In genomic region chr6:156840136-156840535, GRCh38 we compare ENCODE assay signal across 13 cellular contexts.
DNase-seq lines count a peak whose midpoint lies in the region; ATAC-seq and TF ChIP-seq lines count a peak whose summit lies in the region.
"Had no signal": no experiment of that assay in that cellular context is flagged by ENCODE, and none has a peak within 500 bp of the region (broad histone marks: within the 10 kb centered on the region; RNA-seq: fewer than 3 reads in every experiment).

No MANE protein-coding gene starts in this region.

- no peak for ATAC-seq in CD4-positive, CD25-positive, alpha-beta regulatory T cell (ENCODE audit: low read depth in 2 of 2)
- ATAC-seq in T-helper 17 cell: no peak
- no peak for ATAC-seq in GM18502 (IDR thresholded peaks at IDR 0.05; ENCODE audit: poor library complexity, unreplicated experiment)
- ATAC-seq: natural killer cell treated with Interleukin-12 subunit alpha and Interleukin-12 subunit beta and Interleukin-15 and Interleukin-18, amount 100 ng/mL, for 72 hours had no signal

- H3K36me3 ChIP-seq in CD4-positive, CD25-positive, alpha-beta regulatory T cell (ENCODE audit: control insufficient read depth, insufficient read depth, low read length): peaks cover 8% of the 10 kb centered on the region
- H3K36me3 ChIP-seq in cardiac muscle cell: no peaks in the 10 kb centered on the region

- H3K9me3 ChIP-seq in CD4-positive, CD25-positive, alpha-beta regulatory T cell (ENCODE audit: control insufficient read depth in 2 of 2, low read length in 2 of 2): no peaks in the 10 kb centered on the region
- H3K9me3 ChIP-seq in T-helper 17 cell (ENCODE audit: control insufficient read depth, low read length, poor library complexity, severe bottlenecking) (no peaks in the 10 kb centered on the region), cardiac muscle cell (ENCODE audit: low read depth) (no peaks in the 10 kb centered on the region)

- no peak overlapping the region for H3K4me3 ChIP-seq in CD4-positive, CD25-positive, alpha-beta regulatory T cell (ENCODE audit: low read depth, low read length)
- no peak overlapping the region for H3K4me3 ChIP-seq in cardiac muscle cell

- TF ChIP-seq CTCF in cardiac muscle cell (IDR thresholded peaks at IDR 0.05; ENCODE audit: low read depth, low read length) (no peak), osteocyte (IDR thresholded peaks at IDR 0.05) (no peak)

- peaks cover 11% of the 10 kb centered on the region for H3K36me3 Mint-ChIP-seq in CD4-positive, CD25-positive, alpha-beta regulatory T cell
- H3K36me3 Mint-ChIP-seq in T-helper 17 cell (ENCODE audit: low read depth): peaks cover 2% of the 10 kb centered on the region
- no peaks in the 10 kb centered on the region for H3K36me3 Mint-ChIP-seq in osteocyte (ENCODE audit: unreplicated experiment)
- H3K36me3 Mint-ChIP-seq: natural killer cell treated with Interleukin-12 subunit alpha and Interleukin-12 subunit beta and Interleukin-15 and Interleukin-18, amount 100 ng/mL, for 72 hours had no signal

- H3K27me3 Mint-ChIP-seq in CD4-positive, CD25-positive, alpha-beta regulatory T cell: no peaks in the 10 kb centered on the region
- H3K27me3 Mint-ChIP-seq in T-helper 17 cell: no peaks in the 10 kb centered on the region
- no peaks in the 10 kb centered on the region for H3K27me3 Mint-ChIP-seq in osteocyte (ENCODE audit: unreplicated experiment)
- H3K27me3 Mint-ChIP-seq: CD4-positive, alpha-beta T cell; natural killer cell treated with Interleukin-12 subunit alpha and Interleukin-12 subunit beta and Interleukin-15 and Interleukin-18, amount 100 ng/mL, for 72 hours had no signal

- DNase-seq in CD4-positive, CD25-positive, alpha-beta regulatory T cell: no peak
- DNase-seq in T-helper 17 cell: no peak
- peak in 1 of 2 donors; percentile 70 for DNase-seq in cardiac muscle cell (ENCODE audit: low read depth in 1 of 2, low spot score in 1 of 2)
- DNase-seq in osteocyte (ENCODE audit: extremely low spot score, unreplicated experiment): no peak
- DNase-seq in hypothalamus (lab: John Stamatoyannopoulos, UW): no peak
- DNase-seq in activated CD4-positive, alpha-beta T cell treated with anti-CD3 and anti-CD28 coated beads for 1 hour: no peak
- no peak for DNase-seq in KG1 (lab: John Stamatoyannopoulos, UW)
- DNase-seq: CD4-positive, alpha-beta T cell; NCI-H2171 treated with DMSO at 0.1 percent for 48 hours; stimulated activated CD4-positive, alpha-beta T cell treated with anti-CD3 and anti-CD28 coated beads, Interleukin-15, amount 100 ng/mL, for 24 hours had no signal

- H3K27ac Mint-ChIP-seq in CD4-positive, CD25-positive, alpha-beta regulatory T cell: peak overlapping the region in 2 of 3 donors; percentile 5 to 67
- H3K27ac Mint-ChIP-seq in T-helper 17 cell (peak overlapping the region; percentile 21), osteocyte (ENCODE audit: unreplicated experiment) (peak overlapping the region; percentile 56)
- H3K27ac Mint-ChIP-seq: CD4-positive, alpha-beta T cell; T-helper 2 cell treated with Interferon-gamma antibody and Interleukin-4, amounts not matched to agents 5 μg/mL and 100 μg/mL, for 36 hours had no signal

- peak overlapping the region in 1 of 4 donors; percentile 17 for H3K4me3 Mint-ChIP-seq in CD4-positive, CD25-positive, alpha-beta regulatory T cell
- no peak overlapping the region for H3K4me3 Mint-ChIP-seq in T-helper 17 cell
- no peak overlapping the region for H3K4me3 Mint-ChIP-seq in osteocyte (ENCODE audit: unreplicated experiment)
- H3K4me3 Mint-ChIP-seq: CD4-positive, alpha-beta T cell; natural killer cell treated with Interleukin-12 subunit alpha and Interleukin-12 subunit beta and Interleukin-15 and Interleukin-18, amount 100 ng/mL, for 72 hours; T-helper 2 cell treated with Interferon-gamma antibody and Interleukin-4, amounts not matched to agents 5 μg/mL and 100 μg/mL, for 36 hours had no signal

- peaks cover 0 to 1% (median 0%) of the 10 kb centered on the region in 7 donors for H3K9me3 Mint-ChIP-seq in CD4-positive, CD25-positive, alpha-beta regulatory T cell
- H3K9me3 Mint-ChIP-seq in osteocyte (ENCODE audit: unreplicated experiment): no peaks in the 10 kb centered on the region
- H3K9me3 Mint-ChIP-seq: CD4-positive, alpha-beta T cell; natural killer cell treated with Interleukin-12 subunit alpha and Interleukin-12 subunit beta and Interleukin-15 and Interleukin-18, amount 100 ng/mL, for 72 hours; T-helper 2 cell treated with Interferon-gamma antibody and Interleukin-4, amounts not matched to agents 5 μg/mL and 100 μg/mL, for 36 hours had no signal

- no peak overlapping the region for H3K27ac ChIP-seq in CD4-positive, CD25-positive, alpha-beta regulatory T cell (ENCODE audit: insufficient read depth, low read length, poor library complexity, severe bottlenecking)
- peak overlapping the region; percentile 81 for H3K27ac ChIP-seq in cardiac muscle cell

- peaks cover 52 to 72% (median 61%) of the 10 kb centered on the region in 4 donors for H3K4me1 Mint-ChIP-seq in CD4-positive, CD25-positive, alpha-beta regulatory T cell
- H3K4me1 Mint-ChIP-seq in T-helper 17 cell: peaks cover 40% of the 10 kb centered on the region
- peaks cover 34% of the 10 kb centered on the region for H3K4me1 Mint-ChIP-seq in osteocyte (ENCODE audit: unreplicated experiment)

- H3K4me1 ChIP-seq in CD4-positive, CD25-positive, alpha-beta regulatory T cell (ENCODE audit: control insufficient read depth, insufficient read depth, low read length, poor library complexity, severe bottlenecking): peaks cover 15% of the 10 kb centered on the region
- H3K4me1 ChIP-seq in cardiac muscle cell (ENCODE audit: low read depth): peaks cover 20% of the 10 kb centered on the region

- H3K27me3 ChIP-seq in CD4-positive, CD25-positive, alpha-beta regulatory T cell (ENCODE audit: control insufficient read depth, insufficient read depth, low read length): no peaks in the 10 kb centered on the region
- no peaks in the 10 kb centered on the region for H3K27me3 ChIP-seq in cardiac muscle cell
